ENCODE assay signal across 8 cellular contexts in the genomic region with DNA sequence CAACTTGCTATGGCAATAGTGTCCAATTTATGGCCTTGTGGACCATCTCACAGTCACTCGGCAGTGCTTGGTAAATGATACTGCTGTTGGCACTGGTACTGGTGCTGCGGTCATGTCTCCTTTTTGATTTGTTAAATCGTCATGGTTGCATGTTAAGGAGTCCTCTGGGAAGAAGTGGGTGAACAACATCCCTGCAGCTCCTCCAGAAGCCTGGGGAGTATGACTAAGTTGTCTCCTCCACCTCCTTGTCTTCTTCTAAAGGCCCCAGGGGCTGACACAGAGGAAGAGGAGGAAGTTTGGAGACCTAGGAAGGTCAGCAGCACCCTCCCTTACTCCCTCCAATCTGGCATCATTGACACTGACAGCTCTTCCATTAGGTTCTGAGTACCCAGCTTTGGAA. TPM values are rescaled to one million over a fixed set of nuclear protein-coding genes. Genes with fewer than 3 reads are reported as not detected.
DNase-seq lines count a peak whose midpoint lies in the region; ATAC-seq and TF ChIP-seq lines count a peak whose summit lies in the region.

No MANE protein-coding gene starts in this region.

- H3K4me1 ChIP-seq in DOHH2 (ENCODE audit: control insufficient read depth, low read length) = peaks cover 44% of the 10 kb centered on the region

- no peaks in the 10 kb centered on the region for H3K9me3 ChIP-seq in DOHH2 (ENCODE audit: control insufficient read depth, insufficient read depth, low read length)

- no peak overlapping the region; the same call in 1 of the 2 replicates for H3K4me3 ChIP-seq in DOHH2 (ENCODE audit: low read length)

- H3K27ac Mint-ChIP-seq in progenitor cell of endocrine pancreas = peak overlapping the region; percentile 33

- no peaks in the 10 kb centered on the region for H3K27me3 ChIP-seq in DOHH2 (ENCODE audit: control insufficient read depth, low read length)

- DNase-seq in RWPE1 (ENCODE audit: low spot score) (no peak), progenitor cell of endocrine pancreas (ENCODE audit: low spot score, unreplicated experiment) (no peak), NCI-H1436 treated with DMSO at 0.1 percent for 48 hours (lab: John Stamatoyannopoulos, UW) (no peak)

- H3K9me3 Mint-ChIP-seq in progenitor cell of endocrine pancreas (ENCODE audit: low read depth) = no peaks in the 10 kb centered on the region

- CTCF ChIA-PET in RWPE1 (lab: Yijun Ruan, JAX) = interaction anchor here (1.0 to 2.1 kb wide), 5 partner anchors 20 to 55 kb away, joined by 3 to 5 read pairs (median 4); no protein-coding TSS in a partner anchor

- POLR2A ChIA-PET in RWPE1 (lab: Yijun Ruan, JAX; ENCODE audit: low non-redundant PET) = interaction anchor here (1.4 kb wide), 1 partner anchor 8 kb away, joined by 7 read pairs; no protein-coding TSS in a partner anchor

- peaks cover 10% of the 10 kb centered on the region for H3K36me3 ChIP-seq in DOHH2 (ENCODE audit: control insufficient read depth, low read length)

- peaks cover 100% of the 10 kb centered on the region for H3K79me2 ChIP-seq in DOHH2 (ENCODE audit: control insufficient read depth, low read length)

- peaks cover 1% of the 10 kb centered on the region for H3K36me3 Mint-ChIP-seq in progenitor cell of endocrine pancreas (ENCODE audit: insufficient read depth)

- peak overlapping the region; percentile 56 for H3K4me2 ChIP-seq in DOHH2 (ENCODE audit: low read length)

- H3K27ac ChIP-seq in DOHH2 (ENCODE audit: low read depth, low read length) (no peak overlapping the region), RWPE1 (peak overlapping the region; percentile 99)

- no peaks in the 10 kb centered on the region for H3K9me2 ChIP-seq in DOHH2 (replicated peaks; ENCODE audit: control insufficient read depth, low read length)

- no peak overlapping the region for H3K4me3 Mint-ChIP-seq in progenitor cell of endocrine pancreas (ENCODE audit: low read depth)

- peak; percentile 4 for ATAC-seq in esophagus mucosa
- no peak for ATAC-seq in HG02970 (IDR thresholded peaks at IDR 0.05; ENCODE audit: low FRiP score, unreplicated experiment)
- ATAC-seq in GM18868 (IDR thresholded peaks at IDR 0.05; ENCODE audit: unreplicated experiment) = no peak
- no peak for ATAC-seq in HG03159 (IDR thresholded peaks at IDR 0.05; ENCODE audit: unreplicated experiment)

- H4K20me1 ChIP-seq in DOHH2 (ENCODE audit: control insufficient read depth, insufficient read depth, low read depth, low read length) = peaks cover 33% of the 10 kb centered on the region

- TF ChIP-seq CTCF in DOHH2 (IDR thresholded peaks at IDR 0.05; ENCODE audit: low read depth, low read length, poor library complexity, severe bottlenecking) (no peak), RWPE1 (conservative IDR thresholded peaks at IDR 0.05; ENCODE audit: low read depth) (no peak), progenitor cell of endocrine pancreas (IDR thresholded peaks at IDR 0.05; ENCODE audit: unreplicated experiment) (no peak)

- H3F3A ChIP-seq in DOHH2 (ENCODE audit: control insufficient read depth, insufficient read depth) = peaks cover 3% of the 10 kb centered on the region; the same call in 1 of the 2 replicates

- no peaks in the 10 kb centered on the region for H3K27me3 Mint-ChIP-seq in progenitor cell of endocrine pancreas

- H3K4me1 Mint-ChIP-seq in progenitor cell of endocrine pancreas (ENCODE audit: low read depth) = peaks cover 43% of the 10 kb centered on the region

RNA-seq across cellular contexts. Expression of a gene that starts 8.5 kb away (rescaled TPM):
- total RNA-seq in esophagus mucosa (74.4 TPM), progenitor cell of endocrine pancreas (6.1 and 7.0 TPM in 2 replicates)

RNA-seq across cellular contexts. Expression of a gene that starts 23.9 kb away (rescaled TPM):
- 0.12 TPM for total RNA-seq in esophagus mucosa
- total RNA-seq in progenitor cell of endocrine pancreas = 0.24 and 0.29 TPM in 2 replicates
